ENCODE assay signal across 1 cellular context in genomic region chr6:112155900-112156299, GRCh38.
TF ChIP-seq lines count a peak whose summit lies in the region.

No MANE protein-coding gene starts in this region.

TF ChIP-seq in K562, 482 proteins besides CTCF, POLR2A, EP300 and RAD21 (continued from another document):
- TF ChIP-seq, protein P1, sequence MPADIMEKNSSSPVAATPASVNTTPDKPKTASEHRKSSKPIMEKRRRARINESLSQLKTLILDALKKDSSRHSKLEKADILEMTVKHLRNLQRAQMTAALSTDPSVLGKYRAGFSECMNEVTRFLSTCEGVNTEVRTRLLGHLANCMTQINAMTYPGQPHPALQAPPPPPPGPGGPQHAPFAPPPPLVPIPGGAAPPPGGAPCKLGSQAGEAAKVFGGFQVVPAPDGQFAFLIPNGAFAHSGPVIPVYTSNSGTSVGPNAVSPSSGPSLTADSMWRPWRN (IDR thresholded peaks at IDR 0.05; ENCODE audit: low read depth) = no peak
- TF ChIP-seq ETV5 (CRISPR knock-in tag; IDR thresholded peaks at IDR 0.05; ENCODE audit: low read depth) = no peak
